ENCODE assay signal across 8 cellular contexts in the genomic region with DNA sequence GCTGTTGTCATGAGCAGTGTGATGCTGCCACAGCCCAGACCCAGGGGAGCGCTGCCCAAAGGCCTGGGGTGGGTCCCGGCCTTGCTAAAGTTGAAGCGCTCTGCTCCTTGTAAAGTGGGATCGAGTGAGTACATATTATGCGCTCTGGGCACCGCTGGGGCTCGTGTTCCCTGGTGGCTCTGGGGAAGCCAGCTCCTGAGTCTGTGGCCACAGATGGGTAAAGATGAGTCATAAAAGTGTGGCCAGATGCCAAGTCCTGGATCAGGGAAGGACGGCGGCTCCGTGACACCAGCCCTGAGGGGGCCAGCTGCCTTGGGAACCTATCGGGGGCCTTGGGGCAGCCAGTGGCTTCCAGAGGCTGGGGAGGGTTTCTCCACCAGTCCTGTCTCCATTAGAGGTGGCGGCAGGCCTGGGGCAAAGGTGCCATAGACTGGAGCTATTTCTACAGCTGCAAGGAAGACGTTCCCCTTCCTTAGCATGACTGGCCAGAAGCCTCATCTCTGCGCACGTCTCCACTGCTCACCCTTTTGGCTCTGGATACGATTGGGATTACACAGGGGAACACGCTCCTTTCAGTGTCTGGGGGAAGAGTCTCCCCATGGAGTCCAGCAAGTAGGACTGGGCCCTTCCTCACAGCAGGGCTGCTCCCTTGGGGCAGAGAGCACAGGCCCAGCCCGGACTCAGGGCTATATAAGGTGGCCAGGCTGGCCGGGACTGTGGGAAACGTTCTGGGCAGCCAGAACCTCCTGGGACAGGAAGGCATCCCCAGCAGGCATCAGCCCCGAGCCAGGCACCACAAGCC. TPM values are rescaled to one million over a fixed set of nuclear protein-coding genes. Genes with fewer than 3 reads are reported as not detected.
DNase-seq lines count a peak whose midpoint lies in the region; ATAC-seq and TF ChIP-seq lines count a peak whose summit lies in the region.

No MANE protein-coding gene starts in this region.

- no peaks in the 10 kb centered on the region for H3K9me3 Mint-ChIP-seq in type B pancreatic cell

- peak; percentile 43 for DNase-seq in HEK293T (ENCODE audit: extremely low spot score)
- peak; percentile 78 to 80 for DNase-seq in SHP77 (lab: John Stamatoyannopoulos, UW)
- peak; percentile 60 for DNase-seq in fibroblast of the aortic adventitia (ENCODE audit: low read depth)
- DNase-seq in smooth muscle cell of the brain vasculature (ENCODE audit: low read depth, low spot score) = peak; percentile 56
- no peak for DNase-seq in type B pancreatic cell (ENCODE audit: extremely low spot score, unreplicated experiment)
- no peak for DNase-seq in DMS153 treated with DMSO at 0.1 percent for 48 hours (lab: John Stamatoyannopoulos, UW; ENCODE audit: unreplicated experiment)

- ATAC-seq in GM19328 (IDR thresholded peaks at IDR 0.05; ENCODE audit: unreplicated experiment) (no peak), HG03196 (IDR thresholded peaks at IDR 0.05; ENCODE audit: unreplicated experiment) (no peak)

- peaks cover 14% of the 10 kb centered on the region for H3K4me1 Mint-ChIP-seq in type B pancreatic cell (ENCODE audit: unreplicated experiment)

- no peak for TF ChIP-seq CTCF in fibroblast of the aortic adventitia (IDR thresholded peaks at IDR 0.05; ENCODE audit: insufficient read depth, low read length)
- no peak for TF ChIP-seq CTCF in type B pancreatic cell (conservative IDR thresholded peaks at IDR 0.05)

- no peak overlapping the region for H3K4me3 ChIP-seq in fibroblast of the aortic adventitia (ENCODE audit: low read depth, low read length)

- no peak overlapping the region for H3K27ac Mint-ChIP-seq in type B pancreatic cell

- no peaks in the 10 kb centered on the region for H3K27me3 Mint-ChIP-seq in type B pancreatic cell

- no peaks in the 10 kb centered on the region for H3K36me3 Mint-ChIP-seq in type B pancreatic cell

- POLR2A ChIA-PET in HEK293T (lab: Yijun Ruan, JAX) = no interaction called here

- H3K4me3 Mint-ChIP-seq in type B pancreatic cell = no peak overlapping the region

- CTCF ChIA-PET in HEK293T (lab: Yijun Ruan, JAX) = interaction anchor here (1.6 kb wide), 1 partner anchor 11 kb away, joined by 7 read pairs; no protein-coding TSS in a partner anchor

TF ChIP-seq in HEK293T, 16 proteins besides CTCF, POLR2A, EP300 and RAD21:
- no peak for TF ChIP-seq CTBP1 (IDR thresholded peaks at IDR 0.05; ENCODE audit: borderline replicate concordance)
- TF ChIP-seq SP1 (IDR thresholded peaks at IDR 0.05) = no peak
- no peak for TF ChIP-seq LEF1 (IDR thresholded peaks at IDR 0.05; ENCODE audit: borderline replicate concordance)
- TF ChIP-seq, protein P1, sequence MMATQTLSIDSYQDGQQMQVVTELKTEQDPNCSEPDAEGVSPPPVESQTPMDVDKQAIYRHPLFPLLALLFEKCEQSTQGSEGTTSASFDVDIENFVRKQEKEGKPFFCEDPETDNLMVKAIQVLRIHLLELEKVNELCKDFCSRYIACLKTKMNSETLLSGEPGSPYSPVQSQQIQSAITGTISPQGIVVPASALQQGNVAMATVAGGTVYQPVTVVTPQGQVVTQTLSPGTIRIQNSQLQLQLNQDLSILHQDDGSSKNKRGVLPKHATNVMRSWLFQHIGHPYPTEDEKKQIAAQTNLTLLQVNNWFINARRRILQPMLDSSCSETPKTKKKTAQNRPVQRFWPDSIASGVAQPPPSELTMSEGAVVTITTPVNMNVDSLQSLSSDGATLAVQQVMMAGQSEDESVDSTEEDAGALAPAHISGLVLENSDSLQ (IDR thresholded peaks at IDR 0.05) = no peak
- TF ChIP-seq L3MBTL2 (conservative IDR thresholded peaks at IDR 0.05) = no peak
- no peak for TF ChIP-seq SUZ12 (IDR thresholded peaks at IDR 0.05)
- TF ChIP-seq ELF4 (IDR thresholded peaks at IDR 0.05) = no peak
- no peak for TF ChIP-seq FOXA1 (IDR thresholded peaks at IDR 0.05)
- no peak for TF ChIP-seq ZNF384 (IDR thresholded peaks at IDR 0.05)
- no peak for TF ChIP-seq FOXK2 (IDR thresholded peaks at IDR 0.05)
- TF ChIP-seq NFRKB (IDR thresholded peaks at IDR 0.05) = no peak
- TF ChIP-seq TARDBP (IDR thresholded peaks at IDR 0.05) = no peak
- no peak for TF ChIP-seq FOXM1 (IDR thresholded peaks at IDR 0.05; ENCODE audit: borderline replicate concordance)
- no peak for TF ChIP-seq HDGF (IDR thresholded peaks at IDR 0.05; ENCODE audit: borderline replicate concordance)
- no peak for TF ChIP-seq BHLHE40 (IDR thresholded peaks at IDR 0.05; ENCODE audit: borderline replicate concordance)
- TF ChIP-seq ARNT (IDR thresholded peaks at IDR 0.05) = no peak

RNA-seq across cellular contexts. Expression of a gene that starts 1.2 kb away (rescaled TPM):
- 0.36 TPM in 1 of 2 replicates, not detected in the other for total RNA-seq in fibroblast of the aortic adventitia (ENCODE audit: low replicate concordance)
- 4.1 and 14.0 TPM in 2 replicates for total RNA-seq in type B pancreatic cell (ENCODE audit: low replicate concordance)

RNA-seq across cellular contexts. Expression of a gene that starts 3.1 kb away (rescaled TPM):
- not detected in 2 replicates for total RNA-seq in fibroblast of the aortic adventitia (ENCODE audit: low replicate concordance)
- total RNA-seq in type B pancreatic cell (ENCODE audit: low replicate concordance) = 1.8 TPM in 1 of 2 replicates, not detected in the other

RNA-seq across cellular contexts. Expression of a gene that starts 37.1 kb away (rescaled TPM):
- total RNA-seq in fibroblast of the aortic adventitia (ENCODE audit: low replicate concordance) = under 0.01 and 0.49 TPM in 2 replicates
- 0.81 and 0.97 TPM in 2 replicates for total RNA-seq in type B pancreatic cell (ENCODE audit: low replicate concordance)

RNA-seq across cellular contexts. Expression of a gene that starts 54.3 kb away (rescaled TPM):
- total RNA-seq in fibroblast of the aortic adventitia (ENCODE audit: low replicate concordance) = 1.3 TPM in 1 of 2 replicates, not detected in the other
- total RNA-seq in type B pancreatic cell (ENCODE audit: low replicate concordance) = 8.0 and 12.2 TPM in 2 replicates

Comparison
In these comparisons a context has a peak if more than half of its experiments do, and no peak if none do; other contexts are left out.
1. DNase-seq: peak in HEK293T (single experiment), SHP77 (2 of 2), fibroblast of the aortic adventitia (single experiment) and smooth muscle cell of the brain vasculature (single experiment); none in type B pancreatic cell (single experiment) and DMS153 treated with DMSO at 0.1 percent for 48 hours (single experiment).